ENCODE assay signal across 7 cellular contexts in the genomic region with DNA sequence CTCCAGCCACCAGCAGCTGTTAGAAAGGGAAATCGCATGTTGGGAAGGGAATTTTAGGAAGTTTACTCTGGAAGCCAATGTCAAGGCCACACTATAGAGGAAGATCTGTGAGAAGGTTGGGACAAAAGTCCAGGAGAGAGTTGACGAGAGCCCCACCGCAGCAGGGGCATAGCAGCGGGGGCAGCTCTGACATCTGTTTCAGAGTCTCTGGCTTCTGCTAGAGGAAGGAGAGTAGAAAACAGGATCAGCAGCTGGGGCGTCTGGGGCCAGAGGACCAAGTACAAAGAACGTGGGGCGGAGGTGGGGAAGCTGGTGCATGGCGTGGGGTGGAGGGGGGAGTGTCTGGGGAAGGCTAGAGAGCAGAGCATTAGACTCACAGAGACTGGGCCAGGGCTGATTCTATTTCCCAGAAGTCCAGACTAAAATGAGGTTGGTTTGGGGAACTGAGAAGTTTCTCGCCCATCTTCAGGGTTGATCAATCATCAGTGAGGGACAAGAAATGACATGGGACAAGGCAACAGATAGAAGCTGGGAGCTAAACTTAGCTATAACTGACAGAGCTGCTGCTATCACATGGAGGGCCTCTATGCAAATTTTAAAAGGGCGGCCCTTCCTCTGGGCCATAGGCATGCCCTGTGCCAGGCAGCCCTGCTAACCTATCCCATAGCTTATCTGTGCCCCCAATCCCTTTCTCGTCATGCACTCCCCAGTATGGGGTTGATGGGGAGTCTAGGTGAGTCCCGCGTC. TPM values are rescaled to one million over a fixed set of nuclear protein-coding genes. Genes with fewer than 3 reads are reported as not detected.
DNase-seq lines count a peak whose midpoint lies in the region; ATAC-seq, FAIRE-seq and TF ChIP-seq lines count a peak whose summit lies in the region.

No MANE protein-coding gene starts in this region.

- H3K9ac ChIP-seq in IMR-90 (ENCODE audit: low read depth, low read length) = no peak overlapping the region
- H3K9ac ChIP-seq in astrocyte (ENCODE audit: low read length) = peak overlapping the region; percentile 52
- H3K9ac ChIP-seq in mucosa of stomach (ENCODE audit: low read length) = peak overlapping the region; percentile 97

- intact Hi-C loops in IMR-90 (cut with micrococcal nuclease) = loop anchor here (2.0 kb wide), 1 partner anchor 21 kb away; no protein-coding TSS in a partner anchor

- POLR2A ChIA-PET in IMR-90 (lab: Charles Lee; ENCODE audit: unreplicated experiment) = no interaction called here

- DNase-seq in IMR-90 (no peak), astrocyte (ENCODE audit: low read depth) (no peak)
- DNase-seq in stimulated activated CD8-positive, alpha-beta memory T cell treated with anti-CD3 and anti-CD28 coated beads, Interleukin-4, amount 100 ng/mL, for 48 hours = no peak
- no peak for DNase-seq in effector CD4-positive, alpha-beta T cell

- no peak overlapping the region for H4K91ac ChIP-seq in IMR-90 (ENCODE audit: insufficient read depth, low read depth, low read length)

- no peak overlapping the region for H2BK120ac ChIP-seq in IMR-90 (ENCODE audit: low read depth, low read length)

- BruUV-seq in IMR-90 (replicated peaks; lab: Mats Ljungman, UMichigan) = no TSS peak

- WGBS in IMR-90 (ENCODE audit: extremely low coverage in 2 of 2, insufficient read length in 1 of 2), 2 experiments = 82% methylated on average over 7 of the region's 13 CpGs; no CpG with 5 or more reads in 1 of the 2 experiments

- no peak for TF ChIP-seq RAD21 in IMR-90 (IDR thresholded peaks at IDR 0.05; ENCODE audit: low read length)

- ATAC-seq in GM18505 (IDR thresholded peaks at IDR 0.05; ENCODE audit: unreplicated experiment) (peak; percentile 42), GM21526 (IDR thresholded peaks at IDR 0.05; ENCODE audit: low FRiP score, unreplicated experiment) (peak; percentile 50), IMR-90 (ENCODE audit: low read depth) (no peak)

- in situ Hi-C loops in IMR-90 (cut with MboI; ENCODE audit: low sequenced_read_pairs) = loop anchor here (5.0 kb wide), 1 partner anchor 47 kb away; a partner anchor contains a TSS

- H3K4me3 ChIP-seq in IMR-90 (ENCODE audit: insufficient read depth, low read depth, low read length) = no peak overlapping the region; the same call in 1 of the 2 replicates
- peak overlapping the region; percentile 79 for H3K4me3 ChIP-seq in astrocyte (ENCODE audit: insufficient read depth, low read depth, low read length)
- H3K4me3 ChIP-seq in mucosa of stomach (ENCODE audit: low read length) = peak overlapping the region; percentile 29

- H3K4me1 ChIP-seq in IMR-90 (ENCODE audit: control insufficient read depth, insufficient read depth, low read length) (peaks cover 2% of the 10 kb centered on the region; the same call in 1 of the 2 replicates), astrocyte (ENCODE audit: insufficient read depth, low read length) (peaks cover 4% of the 10 kb centered on the region), mucosa of stomach (ENCODE audit: control insufficient read depth, insufficient read depth, low read length) (peaks cover 15% of the 10 kb centered on the region)

- H4K20me1 ChIP-seq in IMR-90 (ENCODE audit: insufficient read depth, low read length) (peaks cover 9% of the 10 kb centered on the region; the same call in 1 of the 2 replicates), astrocyte (ENCODE audit: insufficient read depth, low read length) (peaks cover 12% of the 10 kb centered on the region)

- peaks cover 7% of the 10 kb centered on the region for H3K9me1 ChIP-seq in IMR-90 (ENCODE audit: insufficient read depth, low read length)

- H3K9me3 ChIP-seq in IMR-90 (ENCODE audit: control insufficient read depth, insufficient read depth, low read length) = no peaks in the 10 kb centered on the region
- no peaks in the 10 kb centered on the region for H3K9me3 ChIP-seq in astrocyte (ENCODE audit: insufficient read depth, low read depth, low read length)
- H3K9me3 ChIP-seq in mucosa of stomach (ENCODE audit: control insufficient read depth, low read length) = no peaks in the 10 kb centered on the region

- CTCF ChIA-PET in IMR-90 (lab: Yijun Ruan, JAX) = interaction anchor here (0.5 kb wide), 1 partner anchor 14 kb away, joined by 4 read pairs; no protein-coding TSS in a partner anchor

- no peak overlapping the region for H3K14ac ChIP-seq in IMR-90 (replicated peaks; ENCODE audit: low read depth, low read length)

- H3K79me1 ChIP-seq in IMR-90 (ENCODE audit: low read depth in 1 of 2, low read length in 2 of 2) = peaks cover 0 to 13% of the 10 kb centered on the region in 2 experiments; a peak in 3 of 4 replicates

- no peaks in the 10 kb centered on the region for H3K36me3 Mint-ChIP-seq in astrocyte (ENCODE audit: low read depth, unreplicated experiment)

- H2BK5ac ChIP-seq in IMR-90 (ENCODE audit: low read depth, low read length, poor library complexity, severe bottlenecking) = no peak overlapping the region

- H3K4me2 ChIP-seq in IMR-90 (ENCODE audit: low read depth, low read length) (no peak overlapping the region; the same call in 1 of the 2 replicates), astrocyte (ENCODE audit: low read length) (peak overlapping the region; percentile 99)

- FAIRE-seq in astrocyte (lab: Jason Lieb, UNC) = no peak

- H3K56ac ChIP-seq in IMR-90 (ENCODE audit: extremely low read depth, insufficient read depth, low read length) = no peak overlapping the region

- no peak overlapping the region for H3K18ac ChIP-seq in IMR-90 (ENCODE audit: low read depth, low read length)

- H3K4me3 Mint-ChIP-seq in astrocyte (ENCODE audit: unreplicated experiment) = peak overlapping the region; percentile 84

- H3K23ac ChIP-seq in IMR-90 (ENCODE audit: low read depth, low read length) = no peak overlapping the region

- no peaks in the 10 kb centered on the region for H3K27me3 ChIP-seq in IMR-90 (ENCODE audit: control insufficient read depth, insufficient read depth, low read length)
- H3K27me3 ChIP-seq in astrocyte (ENCODE audit: insufficient read depth, low read length) = no peaks in the 10 kb centered on the region
- H3K27me3 ChIP-seq in mucosa of stomach (ENCODE audit: control insufficient read depth, insufficient read depth, low read length) = no peaks in the 10 kb centered on the region

- H3K4me1 Mint-ChIP-seq in astrocyte (ENCODE audit: low read depth, unreplicated experiment) = peaks cover 6% of the 10 kb centered on the region

- peak overlapping the region; percentile 77 for H3K27ac Mint-ChIP-seq in astrocyte (ENCODE audit: unreplicated experiment)

- H4K8ac ChIP-seq in IMR-90 (ENCODE audit: low read depth in 2 of 2, low read length in 2 of 2) = no peak overlapping the region

- dilution Hi-C loops in IMR-90 (cut with HindIII; ENCODE audit: low sequenced_read_pairs, unreplicated experiment) = no loop called here

- no peak overlapping the region for H3K4ac ChIP-seq in IMR-90 (ENCODE audit: low read depth, low read length)

- H2AFZ ChIP-seq in IMR-90 (replicated peaks; ENCODE audit: low read length, poor library complexity) (peak overlapping the region; percentile 67), astrocyte (ENCODE audit: low read depth, low read length) (peak overlapping the region; percentile 26)

- no peak overlapping the region for H2BK15ac ChIP-seq in IMR-90 (ENCODE audit: low read depth, low read length)

- H3K27me3 Mint-ChIP-seq in astrocyte (ENCODE audit: low read depth, unreplicated experiment) = no peaks in the 10 kb centered on the region

- no peak overlapping the region for H4K5ac ChIP-seq in IMR-90 (ENCODE audit: low read depth, low read length)

- H3K27ac ChIP-seq in IMR-90 (ENCODE audit: insufficient read depth, low read length) (no peak overlapping the region), astrocyte (ENCODE audit: low read depth, low read length) (no peak overlapping the region)

- no peak overlapping the region for H2AK5ac ChIP-seq in IMR-90 (ENCODE audit: low read depth, low read length)

- no peaks in the 10 kb centered on the region for H3K9me3 Mint-ChIP-seq in astrocyte (ENCODE audit: unreplicated experiment)

- H3K79me2 ChIP-seq in astrocyte (ENCODE audit: insufficient read depth, low read length) = peaks cover 7% of the 10 kb centered on the region

- peak overlapping the region; percentile 77 for H2AK9ac ChIP-seq in IMR-90 (replicated peaks; ENCODE audit: low read depth, low read length, poor library complexity)

- H3K36me3 ChIP-seq in IMR-90 (ENCODE audit: control insufficient read depth, insufficient read depth, low read length) (peaks cover 10% of the 10 kb centered on the region), astrocyte (ENCODE audit: insufficient read depth, low read length) (peaks cover 2% of the 10 kb centered on the region), mucosa of stomach (ENCODE audit: control insufficient read depth, insufficient read depth, low read length) (peaks cover 4% of the 10 kb centered on the region)

- TF ChIP-seq POLR2A in GM18505 (IDR thresholded peaks at IDR 0.05; ENCODE audit: borderline replicate concordance, extremely low read depth, insufficient read depth, insufficient read length) = peak; percentile 81
- no peak for TF ChIP-seq POLR2A in IMR-90 (IDR thresholded peaks at IDR 0.05; ENCODE audit: low read depth, low read length)

- TF ChIP-seq CTCF in IMR-90 (conservative IDR thresholded peaks at IDR 0.05; ENCODE audit: low read depth, low read length) = no peak
- no peak for TF ChIP-seq CTCF in astrocyte (IDR thresholded peaks at IDR 0.05; ENCODE audit: insufficient read depth, low read depth, low read length)

- no peak overlapping the region for H2BK20ac ChIP-seq in IMR-90 (ENCODE audit: low read depth, low read length)

RNA-seq across cellular contexts. Expression of a gene that starts 1.2 kb away (rescaled TPM):
- total RNA-seq in IMR-90 (2012; rRNA removed) (12.2 and 14.4 TPM in 2 replicates), astrocyte (18.6 and 19.4 TPM in 2 replicates)
- 20.0 and 21.9 TPM in 2 replicates for polyA plus RNA-seq in IMR-90 (2012; rRNA removed)
- 30.5 and 31.9 TPM in 2 replicates for polyA plus RNA-seq in IMR-90 (2012; cell fraction: cytosol; rRNA removed)
- 31.9 and 59.2 TPM in 2 replicates for polyA plus RNA-seq in IMR-90 (2012; cell fraction: nucleus; rRNA removed; ENCODE audit: low replicate concordance)

RNA-seq across cellular contexts. Expression of a gene that starts 7.9 kb away (rescaled TPM):
- total RNA-seq in IMR-90 (2012; rRNA removed) = not detected in 2 replicates
- not detected in 2 replicates for polyA plus RNA-seq in IMR-90 (2012; rRNA removed)
- polyA plus RNA-seq in IMR-90 (2012; cell fraction: cytosol; rRNA removed) = not detected in 2 replicates
- not detected in 2 replicates for polyA plus RNA-seq in IMR-90 (2012; cell fraction: nucleus; rRNA removed; ENCODE audit: low replicate concordance)
- total RNA-seq in astrocyte = not detected in 2 replicates

RNA-seq across cellular contexts. Expression of a gene that starts 26.9 kb away (rescaled TPM):
- total RNA-seq in IMR-90 (2012; rRNA removed) (8.1 and 10.0 TPM in 2 replicates), astrocyte (25.0 and 32.6 TPM in 2 replicates)
- polyA plus RNA-seq in IMR-90 (2012; rRNA removed) = 24.5 and 29.1 TPM in 2 replicates
- 7.4 and 7.5 TPM in 2 replicates for polyA plus RNA-seq in IMR-90 (2012; cell fraction: cytosol; rRNA removed)
- polyA plus RNA-seq in IMR-90 (2012; cell fraction: nucleus; rRNA removed; ENCODE audit: low replicate concordance) = 115 and 157 TPM in 2 replicates

RNA-seq across cellular contexts. Expression of a gene that starts 45.5 kb away (rescaled TPM):
- under 0.01 TPM in 1 of 2 replicates, not detected in the other for total RNA-seq in IMR-90 (2012; rRNA removed)
- 0.56 and 0.63 TPM in 2 replicates for polyA plus RNA-seq in IMR-90 (2012; rRNA removed)
- 0.35 and 0.36 TPM in 2 replicates for polyA plus RNA-seq in IMR-90 (2012; cell fraction: cytosol; rRNA removed)
- 6.0 and 9.8 TPM in 2 replicates for polyA plus RNA-seq in IMR-90 (2012; cell fraction: nucleus; rRNA removed; ENCODE audit: low replicate concordance)
- total RNA-seq in astrocyte = 1.0 and 2.0 TPM in 2 replicates

RNA-seq across cellular contexts. Expression of a gene that starts 50.8 kb away (rescaled TPM):
- 4.7 and 6.9 TPM in 2 replicates for total RNA-seq in IMR-90 (2012; rRNA removed)
- 37.3 and 39.9 TPM in 2 replicates for polyA plus RNA-seq in IMR-90 (2012; rRNA removed)
- polyA plus RNA-seq in IMR-90 (2012; cell fraction: cytosol; rRNA removed) = 39.0 and 52.2 TPM in 2 replicates
- 89.2 and 183 TPM in 2 replicates for polyA plus RNA-seq in IMR-90 (2012; cell fraction: nucleus; rRNA removed; ENCODE audit: low replicate concordance)
- total RNA-seq in astrocyte = 57.8 and 65.8 TPM in 2 replicates
